ENCODE assay signal across 6 cellular contexts in genomic region chr1:155126494-155127104, GRCh38. TPM values are rescaled to one million over a fixed set of nuclear protein-coding genes. Genes with fewer than 3 reads are reported as not detected.
DNase-seq lines count a peak whose midpoint lies in the region; ATAC-seq lines count a peak whose summit lies in the region.

No MANE protein-coding gene starts in this region.

- H3K4me3 Mint-ChIP-seq in CD8-positive, alpha-beta memory T cell, result peak overlapping the region; percentile 78 to 93 (median 89)
- H3K4me3 Mint-ChIP-seq in naive B cell, result peak overlapping the region; percentile 80 to 94 (median 89)

- peaks cover 16 to 34% of the 10 kb centered on the region in 2 donors for H3K27me3 Mint-ChIP-seq in CD8-positive, alpha-beta memory T cell
- H3K27me3 Mint-ChIP-seq in naive B cell, result peaks cover 24 to 67% (median 44%) of the 10 kb centered on the region in 3 donors

- H3K27ac Mint-ChIP-seq in CD8-positive, alpha-beta memory T cell, result peak overlapping the region in 3 of 8 donors; percentile 4 to 66 (median 40)
- peak overlapping the region in 4 of 6 donors; percentile 3 to 81 (median 39) for H3K27ac Mint-ChIP-seq in naive B cell

- H3K27ac ChIP-seq in CD8-positive, alpha-beta memory T cell (ENCODE audit: low read depth, low read length), result no peak overlapping the region

- no peaks in the 10 kb centered on the region for H3K36me3 Mint-ChIP-seq in CD8-positive, alpha-beta memory T cell
- no peaks in the 10 kb centered on the region for H3K36me3 Mint-ChIP-seq in naive B cell

- peak overlapping the region; percentile 64 for H3K4me3 ChIP-seq in CD8-positive, alpha-beta memory T cell (ENCODE audit: low read length)

- H3K4me1 Mint-ChIP-seq in CD8-positive, alpha-beta memory T cell, result peaks cover 23 to 30% (median 23%) of the 10 kb centered on the region in 3 donors
- peaks cover 29 to 33% (median 30%) of the 10 kb centered on the region in 3 donors for H3K4me1 Mint-ChIP-seq in naive B cell

- H3K36me3 ChIP-seq in CD8-positive, alpha-beta memory T cell (ENCODE audit: insufficient read depth, low read length), result no peaks in the 10 kb centered on the region

- CTCF ChIA-PET in CD8-positive, alpha-beta memory T cell (lab: Charles Lee), result interaction anchor here (1.7 kb wide), 1 partner anchor 35 kb away, joined by 5 read pairs; no protein-coding TSS in a partner anchor

- peak in 4 of 5 donors; percentile 34 to 64 (median 36) for DNase-seq in CD8-positive, alpha-beta memory T cell
- DNase-seq in NCI-H748 (lab: John Stamatoyannopoulos, UW; ENCODE audit: unreplicated experiment) (peak; percentile 70), naive B cell (peak; percentile 15), mesenteric fat pad (ENCODE audit: low spot score) (no peak)
- DNase-seq in central memory CD4-positive, alpha-beta T cell, result peak; percentile 29

- POLR2A ChIA-PET in CD8-positive, alpha-beta memory T cell (lab: Charles Lee), result interaction anchor here (0.5 kb wide), 1 partner anchor 18 kb away, joined by 3 read pairs; no protein-coding TSS in a partner anchor

- no peaks in the 10 kb centered on the region for H3K27me3 ChIP-seq in CD8-positive, alpha-beta memory T cell (ENCODE audit: insufficient read depth, low read length, poor library complexity, severe bottlenecking)

- no peaks in the 10 kb centered on the region for H3K9me3 ChIP-seq in CD8-positive, alpha-beta memory T cell (ENCODE audit: low read length)

- peak; percentile 62 to 66 for ATAC-seq in naive B cell (ENCODE audit: low read depth in 2 of 2)
- ATAC-seq in HG03432 (IDR thresholded peaks at IDR 0.05; ENCODE audit: unreplicated experiment), result no peak

- peaks cover 34% of the 10 kb centered on the region for H3K4me1 ChIP-seq in CD8-positive, alpha-beta memory T cell (ENCODE audit: insufficient read depth, low read length)

- H3K9me3 Mint-ChIP-seq in CD8-positive, alpha-beta memory T cell, result no peaks in the 10 kb centered on the region
- no peaks in the 10 kb centered on the region for H3K9me3 Mint-ChIP-seq in naive B cell

RNA-seq across cellular contexts. Expression of gene EFNA1, which starts 1.1 kb away (rescaled TPM):
- total RNA-seq in CD8-positive, alpha-beta memory T cell, result under 1 TPM; 0.16 to 0.31 TPM
- 1.3 TPM for polyA plus RNA-seq in CD8-positive, alpha-beta memory T cell
- polyA plus RNA-seq in naive B cell (ENCODE audit: low read depth in 6 of 6), result under 1 TPM in 3 of 6 donors, not detected in 3; 0.18 to 0.82 (median 0.56) TPM
- total RNA-seq in mesenteric fat pad, result 17.8 TPM

RNA-seq across cellular contexts. Expression of gene SLC50A1, which starts 9.1 kb away (rescaled TPM):
- 10 to 100 TPM; 43.4 to 47.2 TPM for total RNA-seq in CD8-positive, alpha-beta memory T cell
- polyA plus RNA-seq in CD8-positive, alpha-beta memory T cell, result 49.5 TPM
- polyA plus RNA-seq in naive B cell (ENCODE audit: low read depth in 6 of 6), result 100 to 1,000 TPM; 152 to 273 (median 201) TPM
- 30.2 TPM for total RNA-seq in mesenteric fat pad

RNA-seq across cellular contexts. Expression of gene DPM3, which starts 13.7 kb away (rescaled TPM):
- 10 to 100 TPM; 38.9 to 40.9 TPM for total RNA-seq in CD8-positive, alpha-beta memory T cell
- polyA plus RNA-seq in CD8-positive, alpha-beta memory T cell, result 120 TPM
- polyA plus RNA-seq in naive B cell (ENCODE audit: low read depth in 6 of 6), result 100 to 1,000 TPM in 1 of 6 donors, 10 to 100 TPM in 5; 77.4 to 100 (median 90.5) TPM
- 76.2 TPM for total RNA-seq in mesenteric fat pad

RNA-seq across cellular contexts. Expression of gene KRTCAP2, which starts 46.5 kb away (rescaled TPM):
- total RNA-seq in CD8-positive, alpha-beta memory T cell, result 100 to 1,000 TPM; 181 to 207 TPM
- polyA plus RNA-seq in CD8-positive, alpha-beta memory T cell, result 576 TPM
- 100 to 1,000 TPM; 340 to 379 (median 354) TPM for polyA plus RNA-seq in naive B cell (ENCODE audit: low read depth in 6 of 6)
- 155 TPM for total RNA-seq in mesenteric fat pad

RNA-seq across cellular contexts. Expression of gene TRIM46, which starts 47.0 kb away (rescaled TPM):
- 1 to 10 TPM; 6.4 to 7.3 TPM for total RNA-seq in CD8-positive, alpha-beta memory T cell
- polyA plus RNA-seq in CD8-positive, alpha-beta memory T cell, result 0.99 TPM
- polyA plus RNA-seq in naive B cell (ENCODE audit: low read depth in 6 of 6), result under 1 TPM in 2 of 6 donors, not detected in 4; 0.13 to 0.35 TPM
- total RNA-seq in mesenteric fat pad, result 0.22 TPM

Comparison
In these comparisons a context has a peak if more than half of its experiments do, and no peak if none do; other contexts are left out.
1. RNA of gene EFNA1, which starts 1.1 kb away (total RNA-seq): 17.8 TPM in mesenteric fat pad (single experiment); 0.16 to 0.31 TPM in CD8-positive, alpha-beta memory T cell; every median in the first group is over 10 times any median in the second.